Comparison of ENCODE assay signal across 8 cellular contexts in genomic region chr3:14371573-14372474, GRCh38. TPM values are rescaled to one million over a fixed set of nuclear protein-coding genes. Genes with fewer than 3 reads are reported as not detected.
DNase-seq lines count a peak whose midpoint lies in the region; ATAC-seq, FAIRE-seq and TF ChIP-seq lines count a peak whose summit lies in the region.

No MANE protein-coding gene starts in this region.

- FAIRE-seq in GM12891 (lab: Jason Lieb, UNC): no peak

- no peak for TF ChIP-seq RAD21 in Ishikawa (IDR thresholded peaks at IDR 0.05; ENCODE audit: low read depth)

- H3K27ac ChIP-seq in psoas muscle: peak overlapping the region; percentile 95

- intact Hi-C loops in psoas muscle (cut with DNase I): loop anchor here in 1 of 2 donors (2.0 kb wide), 2 partner anchors 49 to 63 kb away; no protein-coding TSS in a partner anchor

- H3K4me3 ChIP-seq in fibroblast of the aortic adventitia (ENCODE audit: low read depth, low read length) (no peak overlapping the region), psoas muscle (no peak overlapping the region)

- peaks cover 62% of the 10 kb centered on the region for H3K4me1 ChIP-seq in psoas muscle

- TF ChIP-seq EP300 in Ishikawa (IDR thresholded peaks at IDR 0.05; ENCODE audit: borderline replicate concordance): peak; percentile 81

- DNase-seq in GM12891 (ENCODE audit: insufficient read length, low spot score) (peak; percentile 53), SHP77 (lab: John Stamatoyannopoulos, UW) (peak; percentile 84 to 93), fibroblast of the aortic adventitia (ENCODE audit: low read depth) (peak; percentile 49), psoas muscle (peak; percentile 89 to 95), epidermal melanocyte (ENCODE audit: insufficient read length, low spot score) (no peak)
- DNase-seq in central memory CD4-positive, alpha-beta T cell: no peak

- ATAC-seq in psoas muscle: peak; percentile 75 to 88 (median 84)
- no peak for ATAC-seq in HG03469 (IDR thresholded peaks at IDR 0.05; ENCODE audit: unreplicated experiment)

- TF ChIP-seq POLR2A in GM12891 (IDR thresholded peaks at IDR 0.05; ENCODE audit: low read depth, low read length): no peak

- H3K9me3 ChIP-seq in psoas muscle: no peaks in the 10 kb centered on the region

- H3K27me3 ChIP-seq in psoas muscle (ENCODE audit: insufficient read depth in 3 of 3, low read length in 2 of 3): no peaks in the 10 kb centered on the region

- H3K36me3 ChIP-seq in psoas muscle (ENCODE audit: insufficient read depth in 1 of 2, low read depth in 1 of 2): no peaks in the 10 kb centered on the region

- WGBS in psoas muscle, 3 donors: 18 to 19% (median 18%) methylated on average over 12 of the region's 12 CpGs

- TF ChIP-seq CTCF in fibroblast of the aortic adventitia (IDR thresholded peaks at IDR 0.05; ENCODE audit: insufficient read depth, low read length) (no peak), psoas muscle (IDR thresholded peaks at IDR 0.05) (no peak)

TF ChIP-seq in GM12891, 5 proteins besides CTCF, POLR2A, EP300 and RAD21:
- TF ChIP-seq SPI1 (IDR thresholded peaks at IDR 0.05; ENCODE audit: low read depth, low read length) (no peak), TAF1 (IDR thresholded peaks at IDR 0.05; ENCODE audit: low read depth, low read length) (no peak), PAX5 (IDR thresholded peaks at IDR 0.05; ENCODE audit: insufficient read depth, low read length, severe bottlenecking) (no peak), POLR2AphosphoS5 (IDR thresholded peaks at IDR 0.05; ENCODE audit: low read depth, low read length) (no peak), POU2F2 (IDR thresholded peaks at IDR 0.05; ENCODE audit: low read depth, low read length) (no peak)

TF ChIP-seq in Ishikawa, 13 proteins besides CTCF, POLR2A, EP300 and RAD21:
- no peak for TF ChIP-seq EGR1 (IDR thresholded peaks at IDR 0.05)
- peak; percentile 49 for TF ChIP-seq USF1 (IDR thresholded peaks at IDR 0.05)
- TF ChIP-seq CREB1 (IDR thresholded peaks at IDR 0.05; ENCODE audit: low read depth): no peak
- no peak for TF ChIP-seq CEBPB (IDR thresholded peaks at IDR 0.05)
- TF ChIP-seq FOXM1 (IDR thresholded peaks at IDR 0.05; ENCODE audit: borderline replicate concordance, low read depth): peak; percentile 63; the same call in 1 of the 2 replicates
- TF ChIP-seq TEAD4 (IDR thresholded peaks at IDR 0.05): peak; percentile 48
- peak; percentile 46 for TF ChIP-seq ZBTB7A (IDR thresholded peaks at IDR 0.05; ENCODE audit: low read depth)
- no peak; the same call in 1 of the 2 replicates for TF ChIP-seq TAF1 (IDR thresholded peaks at IDR 0.05; ENCODE audit: low read depth)
- peak; percentile 48 for TF ChIP-seq MAX (IDR thresholded peaks at IDR 0.05)
- 0 out of 2 replicates have a peak, but pooled peaks have one; percentile 7 for TF ChIP-seq YY1 (IDR thresholded peaks at IDR 0.05; ENCODE audit: low read depth)
- TF ChIP-seq TCF12 (IDR thresholded peaks at IDR 0.05; ENCODE audit: low read depth): peak; percentile 87
- peak; percentile 94 for TF ChIP-seq NFIC (IDR thresholded peaks at IDR 0.05)
- TF ChIP-seq REST (IDR thresholded peaks at IDR 0.05; ENCODE audit: low read depth): no peak

RNA-seq across cellular contexts. Expression of gene SLC6A6, which starts 30.6 kb away (rescaled TPM):
- 10.0 TPM for polyA plus RNA-seq in GM12891 (2012; ENCODE audit: low read depth, missing spikeins)
- 5.9 and 31.4 TPM in 2 replicates for total RNA-seq in fibroblast of the aortic adventitia (ENCODE audit: low replicate concordance)
- total RNA-seq in psoas muscle: 100 to 1,000 TPM in 1 of 4 donors, 10 to 100 TPM in 3; 10.3 to 104 (median 34.7) TPM
- polyA plus RNA-seq in psoas muscle: 10 to 100 TPM; 12.6 to 76.1 (median 52.8) TPM

Comparison
In these comparisons a context has a peak if more than half of its experiments do, and no peak if none do; other contexts are left out.
1. DNase-seq: peak in GM12891 (single experiment), SHP77 (2 of 2), fibroblast of the aortic adventitia (single experiment) and psoas muscle (2 of 2); none in epidermal melanocyte (single experiment) and central memory CD4-positive, alpha-beta T cell (single experiment).